14 cellular contexts compared by ENCODE assay signal in the genomic region with DNA sequence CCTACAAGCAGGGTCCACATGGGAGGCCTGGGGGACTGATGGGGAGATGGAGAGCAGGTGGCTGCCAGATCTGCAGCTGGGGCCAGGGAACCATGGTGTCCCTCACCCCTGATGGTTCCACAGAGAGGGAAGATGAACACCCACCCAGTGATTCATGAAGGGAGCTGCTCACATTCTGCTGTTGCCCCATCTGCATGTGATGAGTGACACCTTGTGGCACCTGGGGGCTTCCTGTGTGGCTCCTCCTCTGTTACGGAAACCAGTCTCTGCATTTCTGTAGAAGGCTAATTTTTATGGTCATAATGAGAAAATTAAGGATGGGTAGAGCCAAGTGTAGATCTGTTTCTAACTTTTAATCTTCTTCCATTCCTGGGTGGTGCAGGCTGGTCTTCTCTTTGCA.
DNase-seq lines count a peak whose midpoint lies in the region; TF ChIP-seq lines count a peak whose summit lies in the region.
"Had no signal": no experiment of that assay in that cellular context is flagged by ENCODE, and none has a peak within 500 bp of the region (broad histone marks: within the 10 kb centered on the region; RNA-seq: fewer than 3 reads in every experiment).

No MANE protein-coding gene starts in this region.

- TF ChIP-seq RAD21 in Ishikawa (IDR thresholded peaks at IDR 0.05; ENCODE audit: low read depth): peak; percentile 50

- peaks cover 0 to 5% (median 5%) of the 10 kb centered on the region in 3 donors for H3K27me3 Mint-ChIP-seq in immature natural killer cell (ENCODE audit: low read depth in 3 of 3)

- no peak overlapping the region for H3K27ac Mint-ChIP-seq in immature natural killer cell

- DNase-seq in activated gamma-delta T cell treated with Interleukin-2 at 50 U/mL for 16 hours (peak; percentile 7), activated gamma-delta T cell (lab: John Stamatoyannopoulos, UW) (no peak), RPMI8226 (peak; percentile 10), immature natural killer cell (peak in 2 of 3 donors; percentile 9 to 15), SIG-M5 (lab: John Stamatoyannopoulos, UW) (no peak), HCEC 1CT (no peak)
- DNase-seq: ACHN, KBM-7, NCI-H1436 treated with DMSO at 0.1 percent for 48 hours, NCI-H510A, Peyer's patch, SW 1271, T-helper 2 cell had no signal

- H3K4me3 Mint-ChIP-seq in immature natural killer cell: no peak overlapping the region

- peaks cover 0 to 2% (median 0%) of the 10 kb centered on the region in 6 donors for H3K9me3 Mint-ChIP-seq in immature natural killer cell

- no peaks in the 10 kb centered on the region for H3K36me3 Mint-ChIP-seq in immature natural killer cell

- no peaks in the 10 kb centered on the region for H3K4me1 Mint-ChIP-seq in immature natural killer cell

- no peak for TF ChIP-seq EP300 in Ishikawa (IDR thresholded peaks at IDR 0.05; ENCODE audit: borderline replicate concordance)

TF ChIP-seq in Ishikawa, 13 proteins besides CTCF, POLR2A, EP300 and RAD21:
- no peak for TF ChIP-seq YY1 (IDR thresholded peaks at IDR 0.05; ENCODE audit: low read depth)
- TF ChIP-seq TAF1 (IDR thresholded peaks at IDR 0.05; ENCODE audit: low read depth): no peak
- no peak for TF ChIP-seq NFIC (IDR thresholded peaks at IDR 0.05)
- TF ChIP-seq FOXM1 (IDR thresholded peaks at IDR 0.05; ENCODE audit: borderline replicate concordance, low read depth): no peak
- TF ChIP-seq EGR1 (IDR thresholded peaks at IDR 0.05): no peak
- TF ChIP-seq TCF12 (IDR thresholded peaks at IDR 0.05; ENCODE audit: low read depth): no peak
- TF ChIP-seq TEAD4 (IDR thresholded peaks at IDR 0.05): no peak
- no peak for TF ChIP-seq CREB1 (IDR thresholded peaks at IDR 0.05; ENCODE audit: low read depth)

Comparison
In these comparisons a context has a peak if more than half of its experiments do, and no peak if none do; other contexts are left out.
1. DNase-seq: peak in activated gamma-delta T cell treated with Interleukin-2 at 50 U/mL for 16 hours (single experiment), RPMI8226 (single experiment) and immature natural killer cell (2 of 3); none in activated gamma-delta T cell (single experiment), SIG-M5 (single experiment) and HCEC 1CT (single experiment).